In genomic region chr5:90421136-90421535, GRCh38 we compare ENCODE assay signal across 9 cellular contexts. TPM values are rescaled to one million over a fixed set of nuclear protein-coding genes. Genes with fewer than 3 reads are reported as not detected.
DNase-seq lines count a peak whose midpoint lies in the region; ATAC-seq and TF ChIP-seq lines count a peak whose summit lies in the region.
"Had no signal": no experiment of that assay in that cellular context is flagged by ENCODE, and none has a peak within 500 bp of the region (broad histone marks: within the 10 kb centered on the region; RNA-seq: fewer than 3 reads in every experiment).

No MANE protein-coding gene starts in this region.

- CTCF ChIA-PET in Caco-2 (lab: Charles Lee) = interaction anchor here (0.8 to 1.6 kb wide), 5 partner anchors 11 to 363 kb away, joined by 3 to 7 read pairs (median 4); partner anchors contain the start of genes CETN3 and LYSMD3
- CTCF ChIA-PET in activated CD4-positive, alpha-beta memory T cell treated with anti-CD3 and anti-CD28 coated beads for 36 hours (lab: Charles Lee) = no interaction called here

- TF ChIP-seq CTCF in Caco-2 (IDR thresholded peaks at IDR 0.05; ENCODE audit: insufficient read depth in 1 of 2, low read depth in 1 of 2, low read length in 1 of 2, severe bottlenecking in 1 of 2, unreplicated experiment in 1 of 2) (peak; percentile 30 to 68), VCaP (conservative IDR thresholded peaks at IDR 0.05) (peak; percentile 61)

- POLR2A ChIA-PET in Caco-2 (lab: Charles Lee) = interaction anchor here (1.0 kb wide), 1 partner anchor 11 kb away, joined by 9 read pairs; the partner anchor contains the start of gene CETN3
- POLR2A ChIA-PET in activated CD4-positive, alpha-beta memory T cell treated with anti-CD3 and anti-CD28 coated beads for 36 hours (lab: Charles Lee) = no interaction called here

- ATAC-seq in left lobe of liver (peak; percentile 99), GM18858 (IDR thresholded peaks at IDR 0.05; ENCODE audit: unreplicated experiment) (no peak), GM18517 (IDR thresholded peaks at IDR 0.05; ENCODE audit: unreplicated experiment) (no peak)

- H3K27me3 Mint-ChIP-seq in Caco-2 (ENCODE audit: insufficient read depth, unreplicated experiment) = peaks cover 9% of the 10 kb centered on the region
- peaks cover 17% of the 10 kb centered on the region for H3K27me3 Mint-ChIP-seq in activated CD4-positive, alpha-beta memory T cell treated with anti-CD3 and anti-CD28 coated beads for 36 hours

- intact Hi-C loops in Caco-2 (cut with micrococcal nuclease; ENCODE audit: unreplicated experiment) = loop anchor here (1.0 kb wide), 5 partner anchors 11 to 362 kb away; no protein-coding TSS in a partner anchor
- intact Hi-C loops in activated CD4-positive, alpha-beta memory T cell treated with anti-CD3 and anti-CD28 coated beads for 36 hours (cut with micrococcal nuclease) = no loop called here

- no peak overlapping the region for H3K4me3 Mint-ChIP-seq in Caco-2 (ENCODE audit: unreplicated experiment)
- H3K4me3 Mint-ChIP-seq in activated CD4-positive, alpha-beta memory T cell treated with anti-CD3 and anti-CD28 coated beads for 36 hours = no peak overlapping the region

- H3K4me3 ChIP-seq in Caco-2 (ENCODE audit: low read depth, low read length) = no peak overlapping the region

- no peaks in the 10 kb centered on the region for H3K9me3 ChIP-seq in Caco-2

- peaks cover 4% of the 10 kb centered on the region; the same call in 1 of the 2 replicates for H3K4me1 ChIP-seq in Caco-2

- H3K9me3 Mint-ChIP-seq in Caco-2 (ENCODE audit: unreplicated experiment) = no peaks in the 10 kb centered on the region
- no peaks in the 10 kb centered on the region for H3K9me3 Mint-ChIP-seq in activated CD4-positive, alpha-beta memory T cell treated with anti-CD3 and anti-CD28 coated beads for 36 hours

- H3K27me3 ChIP-seq in Caco-2 (replicated peaks; ENCODE audit: control insufficient read depth, insufficient read depth, low read length) = no peaks in the 10 kb centered on the region

- H3K36me3 Mint-ChIP-seq in Caco-2 (ENCODE audit: insufficient read depth, unreplicated experiment) = no peaks in the 10 kb centered on the region
- H3K36me3 Mint-ChIP-seq in activated CD4-positive, alpha-beta memory T cell treated with anti-CD3 and anti-CD28 coated beads for 36 hours = no peaks in the 10 kb centered on the region

- peak; percentile 50 to 55 for DNase-seq in Caco-2
- DNase-seq in H4 (ENCODE audit: low spot score) = peak; percentile 18
- DNase-seq in left lobe of liver (ENCODE audit: low spot score) = no peak
- no peak for DNase-seq in epidermal melanocyte (ENCODE audit: insufficient read length, low spot score)
- DNase-seq in activated CD4-positive, alpha-beta memory T cell treated with anti-CD3 and anti-CD28 coated beads for 36 hours = no peak
- DNase-seq: NCI-H526 treated with DMSO at 0.1 percent for 48 hours had no signal

- no peaks in the 10 kb centered on the region for H3K36me3 ChIP-seq in Caco-2 (ENCODE audit: control insufficient read depth, insufficient read depth, low read length)

- no peaks in the 10 kb centered on the region for H3K4me1 Mint-ChIP-seq in Caco-2 (ENCODE audit: low read depth, unreplicated experiment)
- H3K4me1 Mint-ChIP-seq in activated CD4-positive, alpha-beta memory T cell treated with anti-CD3 and anti-CD28 coated beads for 36 hours (ENCODE audit: low read depth) = no peaks in the 10 kb centered on the region

- no peak overlapping the region for H3K27ac ChIP-seq in VCaP

- no peak overlapping the region for H3K27ac Mint-ChIP-seq in Caco-2 (ENCODE audit: unreplicated experiment)
- H3K27ac Mint-ChIP-seq in activated CD4-positive, alpha-beta memory T cell treated with anti-CD3 and anti-CD28 coated beads for 36 hours = no peak overlapping the region

- BruUV-seq in Caco-2 (replicated peaks; lab: Mats Ljungman, UMichigan) = no TSS peak

RNA-seq across cellular contexts. Expression of gene CETN3, which starts 11.6 kb away (rescaled TPM):
- total RNA-seq in Caco-2 (2022) (38.5 and 42.7 TPM in 2 replicates), left lobe of liver (5.6 TPM)
- total RNA-seq in H4 (2014; rRNA removed; shearing (Covaris generic)) = 25.8 and 26.0 TPM in 2 replicates
- total RNA-seq in activated CD4-positive, alpha-beta memory T cell treated with anti-CD3 and anti-CD28 coated beads for 36 hours = 10 to 100 TPM; 49.8 to 51.8 TPM

RNA-seq across cellular contexts. Expression of gene MBLAC2, which starts 53.4 kb away (rescaled TPM):
- total RNA-seq in Caco-2 (2022) (3.8 and 4.9 TPM in 2 replicates), left lobe of liver (4.4 TPM)
- total RNA-seq in H4 (2014; rRNA removed; shearing (Covaris generic)) = 4.3 and 4.8 TPM in 2 replicates
- 1 to 10 TPM; 3.3 to 3.5 TPM for total RNA-seq in activated CD4-positive, alpha-beta memory T cell treated with anti-CD3 and anti-CD28 coated beads for 36 hours

RNA-seq across cellular contexts. Expression of gene POLR3G, which starts 53.5 kb away (rescaled TPM):
- total RNA-seq in Caco-2 (2022) (4.5 and 5.4 TPM in 2 replicates), left lobe of liver (2.2 TPM)
- 17.4 and 19.7 TPM in 2 replicates for total RNA-seq in H4 (2014; rRNA removed; shearing (Covaris generic))
- 1 to 10 TPM; 9.6 to 9.7 TPM for total RNA-seq in activated CD4-positive, alpha-beta memory T cell treated with anti-CD3 and anti-CD28 coated beads for 36 hours

Comparison
In these comparisons a context has a peak if more than half of its experiments do, and no peak if none do; other contexts are left out.
1. DNase-seq: peak in Caco-2 (2 of 2) and H4 (single experiment); none in left lobe of liver (single experiment), epidermal melanocyte (single experiment) and activated CD4-positive, alpha-beta memory T cell treated with anti-CD3 and anti-CD28 coated beads for 36 hours (single experiment).